19 cellular contexts compared by ENCODE assay signal in genomic region chr11:33532257-33532656, GRCh38.
DNase-seq lines count a peak whose midpoint lies in the region; ATAC-seq, FAIRE-seq and TF ChIP-seq lines count a peak whose summit lies in the region.
"Had no signal": no experiment of that assay in that cellular context is flagged by ENCODE, and none has a peak within 500 bp of the region (broad histone marks: within the 10 kb centered on the region; RNA-seq: fewer than 3 reads in every experiment).

No MANE protein-coding gene starts in this region.

- peaks cover 49% of the 10 kb centered on the region for H3F3A ChIP-seq in SK-N-SH (replicated peaks; ENCODE audit: insufficient read depth)

- peaks cover 33% of the 10 kb centered on the region for H3K4me1 Mint-ChIP-seq in astrocyte (ENCODE audit: low read depth, unreplicated experiment)

- H2AFZ ChIP-seq in SK-N-SH (ENCODE audit: low read depth) (no peak overlapping the region), HCT116 (ENCODE audit: low read depth, low read length, poor library complexity, severe bottlenecking) (no peak overlapping the region), astrocyte (ENCODE audit: low read depth, low read length) (no peak overlapping the region), osteoblast (ENCODE audit: low read length) (no peak overlapping the region)

- TF ChIP-seq EP300 in SK-N-SH (IDR thresholded peaks at IDR 0.05; ENCODE audit: borderline replicate concordance in 1 of 2, low read depth in 1 of 2, low read length in 1 of 2) = no peak

- no peak for DNase-seq in SK-N-SH
- no peak for DNase-seq in HCT116 (ENCODE audit: low read depth, low spot score)
- no peak for DNase-seq in astrocyte (ENCODE audit: low read depth)
- no peak for DNase-seq in osteoblast (ENCODE audit: insufficient read length, low spot score, missing footprints)
- no peak for DNase-seq in left ventricle myocardium inferior
- DNase-seq: CD8-positive, alpha-beta T cell; DMS53; NCI-H1092 treated with DMSO at 0.1 percent for 48 hours; NCI-H146; NCI-H2029 treated with DMSO at 0.1 percent for 48 hours; NCI-H748 treated with DMSO at 0.1 percent for 48 hours; NK-92 treated with Interleukin-12 subunit alpha and Interleukin-12 subunit beta, amount 100 ng/mL, for 24 hours; OCI-M1; Right ventricle myocardium superior had no signal

- peak overlapping the region in 1 of 2 experiments; percentile 9; a peak in 1 of 4 replicates for H3K4me3 ChIP-seq in SK-N-SH (ENCODE audit: low read depth in 2 of 2, low read length in 1 of 2)
- H3K4me3 ChIP-seq in HCT116 (replicated peaks in 1 of 2; ENCODE audit: low read depth in 1 of 2, low read length in 2 of 2) = no peak overlapping the region
- H3K4me3 ChIP-seq in astrocyte (ENCODE audit: insufficient read depth, low read depth, low read length) = no peak overlapping the region
- H3K4me3 ChIP-seq in osteoblast (ENCODE audit: insufficient read depth, low read length) = peak overlapping the region; percentile 41
- no peak overlapping the region for H3K4me3 ChIP-seq in left ventricle myocardium inferior
- H3K4me3 ChIP-seq: BLaER1 treated with 17β-estradiol and CSF1 and Interleukin-3, amounts not matched to agents 10 nM and 100 nM had no signal

- TF ChIP-seq CTCF in SK-N-SH (IDR thresholded peaks at IDR 0.05) = no peak
- TF ChIP-seq CTCF in HCT116 (IDR thresholded peaks at IDR 0.05 in 2 of 3, conservative IDR thresholded peaks at IDR 0.05 in 1 of 3; ENCODE audit: borderline replicate concordance in 1 of 3, insufficient read depth in 1 of 3, low read depth in 2 of 3, low read length in 2 of 3) = peak in 1 of 3 experiments; percentile 46; a peak in 2 of 6 replicates
- TF ChIP-seq CTCF in astrocyte (IDR thresholded peaks at IDR 0.05; ENCODE audit: insufficient read depth, low read depth, low read length) = no peak
- TF ChIP-seq CTCF in osteoblast (IDR thresholded peaks at IDR 0.05; ENCODE audit: extremely low read depth, low read depth, low read length) = no peak
- TF ChIP-seq CTCF in left ventricle myocardium inferior (IDR thresholded peaks at IDR 0.05; ENCODE audit: borderline replicate concordance) = no peak

- peaks cover 7% of the 10 kb centered on the region; the same call in 1 of the 2 replicates for H4K20me1 ChIP-seq in SK-N-SH (ENCODE audit: insufficient read depth)
- H4K20me1 ChIP-seq in HCT116 (ENCODE audit: insufficient read depth) = no peaks in the 10 kb centered on the region
- no peaks in the 10 kb centered on the region for H4K20me1 ChIP-seq in astrocyte (ENCODE audit: insufficient read depth, low read length)
- H4K20me1 ChIP-seq in osteoblast (ENCODE audit: insufficient read depth, low read length) = no peaks in the 10 kb centered on the region
- H4K20me1 ChIP-seq: BLaER1 treated with 17β-estradiol and CSF1 and Interleukin-3, amounts not matched to agents 10 nM and 100 nM had no signal

- H3K36me3 ChIP-seq in SK-N-SH (replicated peaks in 1 of 2; ENCODE audit: control insufficient read depth in 1 of 2, insufficient read depth in 2 of 2, low read length in 1 of 2) (peaks cover 0 to 8% of the 10 kb centered on the region in 2 experiments), HCT116 (ENCODE audit: control insufficient read depth in 1 of 2, insufficient read depth in 2 of 2, low read length in 2 of 2) (no peaks in the 10 kb centered on the region), astrocyte (ENCODE audit: insufficient read depth, low read length) (no peaks in the 10 kb centered on the region), osteoblast (ENCODE audit: insufficient read depth, low read length) (no peaks in the 10 kb centered on the region), left ventricle myocardium inferior (no peaks in the 10 kb centered on the region)
- H3K36me3 ChIP-seq: BLaER1 treated with 17β-estradiol and CSF1 and Interleukin-3, amounts not matched to agents 10 nM and 100 nM had no signal

- peak overlapping the region; percentile 4 for H3K27ac Mint-ChIP-seq in astrocyte (ENCODE audit: unreplicated experiment)
- H3K27ac Mint-ChIP-seq: CD8-positive, alpha-beta T cell had no signal

- H3K27me3 ChIP-seq in SK-N-SH (ENCODE audit: insufficient read depth) (no peaks in the 10 kb centered on the region), HCT116 (ENCODE audit: insufficient read depth, low read length) (no peaks in the 10 kb centered on the region), astrocyte (ENCODE audit: insufficient read depth, low read length) (no peaks in the 10 kb centered on the region), osteoblast (ENCODE audit: insufficient read depth, low read length) (no peaks in the 10 kb centered on the region), left ventricle myocardium inferior (ENCODE audit: low read depth) (peaks cover 11% of the 10 kb centered on the region)
- H3K27me3 ChIP-seq: BLaER1 treated with 17β-estradiol and CSF1 and Interleukin-3, amounts not matched to agents 10 nM and 100 nM had no signal

- no peak for TF ChIP-seq POLR2A in HCT116 (IDR thresholded peaks at IDR 0.05; ENCODE audit: borderline replicate concordance, extremely low read depth, insufficient read depth, insufficient read length)

- peaks cover 78% of the 10 kb centered on the region for H3K79me2 ChIP-seq in SK-N-SH (ENCODE audit: insufficient read depth)
- no peaks in the 10 kb centered on the region for H3K79me2 ChIP-seq in HCT116 (ENCODE audit: insufficient read depth, low read length)
- peaks cover 31% of the 10 kb centered on the region for H3K79me2 ChIP-seq in astrocyte (ENCODE audit: insufficient read depth, low read length)
- peaks cover 3% of the 10 kb centered on the region for H3K79me2 ChIP-seq in osteoblast (ENCODE audit: insufficient read depth, low read length)

- ATAC-seq in SK-N-SH treated with all-trans-retinoic acid at 6 μM for 48 hours (no peak), HCT116 (peak; percentile 62), GM21825 (IDR thresholded peaks at IDR 0.05; ENCODE audit: unreplicated experiment) (no peak), HG03354 (IDR thresholded peaks at IDR 0.05; ENCODE audit: poor library complexity, severe bottlenecking, unreplicated experiment) (no peak)
- ATAC-seq: CD8-positive, alpha-beta T cell had no signal

- H3K9ac ChIP-seq in SK-N-SH (no peak overlapping the region; the same call in 1 of the 2 replicates), HCT116 (ENCODE audit: low read length) (no peak overlapping the region), astrocyte (ENCODE audit: low read length) (no peak overlapping the region)
- H3K9ac ChIP-seq: BLaER1 treated with 17β-estradiol and CSF1 and Interleukin-3, amounts not matched to agents 10 nM and 100 nM had no signal

- H3K9me2 ChIP-seq in SK-N-SH (no peaks in the 10 kb centered on the region), HCT116 (ENCODE audit: insufficient read depth) (no peaks in the 10 kb centered on the region)

- H3K27me3 Mint-ChIP-seq in astrocyte (ENCODE audit: low read depth, unreplicated experiment) = no peaks in the 10 kb centered on the region

- BruUV-seq in HCT116 (replicated peaks; lab: Mats Ljungman, UMichigan) = no TSS peak

- TF ChIP-seq RAD21 in SK-N-SH (IDR thresholded peaks at IDR 0.05; ENCODE audit: low read length) = no peak
- peak; percentile 15; the same call in 1 of the 2 replicates for TF ChIP-seq RAD21 in HCT116 (IDR thresholded peaks at IDR 0.05; ENCODE audit: low read depth)

- H3K9me3 Mint-ChIP-seq in astrocyte (ENCODE audit: unreplicated experiment) = peaks cover 3% of the 10 kb centered on the region

- CTCF ChIA-PET in SK-N-SH (lab: Yijun Ruan, JAX) = interaction anchor here (0.9 kb wide), 2 partner anchors 10 to 65 kb away, joined by 3 read pairs; no protein-coding TSS in a partner anchor
- CTCF ChIA-PET in HCT116 (lab: Charles Lee) = interaction anchor here (0.9 kb wide), 1 partner anchor 10 kb away, joined by 5 read pairs; no protein-coding TSS in a partner anchor

- H3K27ac ChIP-seq in SK-N-SH (ENCODE audit: low read depth in 2 of 2, low read length in 1 of 2) = peak overlapping the region in 1 of 2 experiments; percentile 93; a peak in 3 of 4 replicates
- H3K27ac ChIP-seq in HCT116 (ENCODE audit: low read depth, low read length) = no peak overlapping the region
- peak overlapping the region; percentile 72 for H3K27ac ChIP-seq in astrocyte (ENCODE audit: low read depth, low read length)
- H3K27ac ChIP-seq in osteoblast (ENCODE audit: low read depth, low read length) = peak overlapping the region; percentile 60
- no peak overlapping the region for H3K27ac ChIP-seq in left ventricle myocardium inferior (replicated peaks)
- H3K27ac ChIP-seq: BLaER1 treated with 17β-estradiol and CSF1 and Interleukin-3, amounts not matched to agents 10 nM and 100 nM had no signal

- WGBS in SK-N-SH (ENCODE audit: low lambda C conversion rate) = 96% methylated on average over 3 of the region's 3 CpGs

- no peak overlapping the region for H3K4me3 Mint-ChIP-seq in astrocyte (ENCODE audit: unreplicated experiment)
- H3K4me3 Mint-ChIP-seq: CD8-positive, alpha-beta T cell had no signal

- intact Hi-C loops in HCT116 (cut with micrococcal nuclease) (no loop called here), left ventricle myocardium inferior (cut with micrococcal nuclease) (no loop called here)

- H3K4me2 ChIP-seq in SK-N-SH (peak overlapping the region; percentile 68), HCT116 (ENCODE audit: low read length) (no peak overlapping the region), astrocyte (ENCODE audit: low read length) (peak overlapping the region; percentile 39), osteoblast (ENCODE audit: insufficient read depth, low read length) (peak overlapping the region; percentile 29)
- H3K4me2 ChIP-seq: BLaER1 treated with 17β-estradiol and CSF1 and Interleukin-3, amounts not matched to agents 10 nM and 100 nM had no signal

- H3K9me3 ChIP-seq in SK-N-SH (0 out of 2 replicates have a peak, but pooled peaks cover under 1% of the 10 kb centered on the region), HCT116 (ENCODE audit: control insufficient read depth in 1 of 2, insufficient read depth in 1 of 2, low read depth in 1 of 2, low read length in 2 of 2) (no peaks in the 10 kb centered on the region), astrocyte (ENCODE audit: insufficient read depth, low read depth, low read length) (no peaks in the 10 kb centered on the region), osteoblast (ENCODE audit: low read depth, low read length) (no peaks in the 10 kb centered on the region), left ventricle myocardium inferior (replicated peaks) (peaks cover 23% of the 10 kb centered on the region)

- no peaks in the 10 kb centered on the region for H3K36me3 Mint-ChIP-seq in astrocyte (ENCODE audit: low read depth, unreplicated experiment)
- H3K36me3 Mint-ChIP-seq: CD8-positive, alpha-beta T cell had no signal

- POLR2A ChIA-PET in SK-N-SH (lab: Yijun Ruan, JAX) = no interaction called here
- POLR2A ChIA-PET in HCT116 (lab: Charles Lee) = no interaction called here

- peaks cover 0 to 21% of the 10 kb centered on the region in 2 experiments; a peak in 1 of 4 replicates for H3K4me1 ChIP-seq in SK-N-SH (ENCODE audit: control insufficient read depth in 1 of 2, insufficient read depth in 2 of 2, low read depth in 1 of 2, low read length in 1 of 2)
- peaks cover 0 to 7% of the 10 kb centered on the region in 2 experiments; a peak in 2 of 4 replicates for H3K4me1 ChIP-seq in HCT116 (ENCODE audit: control insufficient read depth in 1 of 2, insufficient read depth in 2 of 2, low read length in 2 of 2)
- peaks cover 24% of the 10 kb centered on the region for H3K4me1 ChIP-seq in astrocyte (ENCODE audit: insufficient read depth, low read length)
- H3K4me1 ChIP-seq in osteoblast (ENCODE audit: insufficient read depth, low read length) = peaks cover 37% of the 10 kb centered on the region
- no peaks in the 10 kb centered on the region for H3K4me1 ChIP-seq in left ventricle myocardium inferior
- H3K4me1 ChIP-seq: BLaER1 treated with 17β-estradiol and CSF1 and Interleukin-3, amounts not matched to agents 10 nM and 100 nM had no signal

- RAD21 ChIA-PET in HCT116 (lab: Charles Lee; ENCODE audit: low non-redundant PET in 1 of 2, low total read pairs in 2 of 2, uncharacterized antibody in 2 of 2, unreplicated experiment in 2 of 2) = no interaction called here

- no peak for FAIRE-seq in astrocyte (lab: Jason Lieb, UNC)
- FAIRE-seq: A204.1 had no signal

Comparison
In these comparisons a context has a peak if more than half of its experiments do, and no peak if none do; other contexts are left out.
1. H3K27ac ChIP-seq: peak in astrocyte (single experiment) and osteoblast (single experiment); none in HCT116 (single experiment) and left ventricle myocardium inferior (single experiment).